Comparison of ENCODE assay signal across 9 cellular contexts in genomic region chr15:26864664-26865191, GRCh38. TPM values are rescaled to one million over a fixed set of nuclear protein-coding genes. Genes with fewer than 3 reads are reported as not detected.
A peak's percentile ranks its signal among the peaks of the same experiment; 100 is the strongest.
DNase-seq lines count a peak whose midpoint lies in the region; ATAC-seq, FAIRE-seq and TF ChIP-seq lines count a peak whose summit lies in the region.
"Had no signal": no experiment of that assay in that cellular context is flagged by ENCODE, and none has a peak within 500 bp of the region (broad histone marks: within the 10 kb centered on the region; RNA-seq: fewer than 3 reads in every experiment).

No MANE protein-coding gene starts in this region.

- no peak overlapping the region for H3K4me3 ChIP-seq in astrocyte (ENCODE audit: insufficient read depth, low read depth, low read length)
- H3K4me3 ChIP-seq in kidney epithelial cell (ENCODE audit: low read depth, low read length), result no peak overlapping the region
- H3K4me3 ChIP-seq in upper lobe of right lung, result no peak overlapping the region

- peak overlapping the region; percentile 57 for H2AFZ ChIP-seq in astrocyte (ENCODE audit: low read depth, low read length)

- peaks cover 9% of the 10 kb centered on the region for H3K27me3 ChIP-seq in astrocyte (ENCODE audit: insufficient read depth, low read length)
- peaks cover 36% of the 10 kb centered on the region for H3K27me3 ChIP-seq in kidney epithelial cell (ENCODE audit: control insufficient read depth, insufficient read depth, low read length)
- peaks cover 39% of the 10 kb centered on the region for H3K27me3 ChIP-seq in upper lobe of right lung

- peaks cover 3% of the 10 kb centered on the region for H3K9me3 Mint-ChIP-seq in astrocyte (ENCODE audit: unreplicated experiment)
- peaks cover 6% of the 10 kb centered on the region for H3K9me3 Mint-ChIP-seq in activated T-cell treated with anti-CD3 and anti-CD28 coated beads, Interleukin-2, amount 50 U/mL, for 4 hours
- H3K9me3 Mint-ChIP-seq: T-helper 1 cell treated with Interleukin-12 subunit alpha and Interleukin-12 subunit beta and Interleukin-4 antibody, amounts not matched to agents 30 μg/mL and 1 μg/mL, for 36 hours had no signal

- no peaks in the 10 kb centered on the region for H4K20me1 ChIP-seq in astrocyte (ENCODE audit: insufficient read depth, low read length)

- no peak overlapping the region for H3K27ac Mint-ChIP-seq in astrocyte (ENCODE audit: unreplicated experiment)
- H3K27ac Mint-ChIP-seq: T-helper 1 cell treated with Interleukin-12 subunit alpha and Interleukin-12 subunit beta and Interleukin-4 antibody, amounts not matched to agents 30 μg/mL and 1 μg/mL, for 36 hours had no signal

- H3K9me3 ChIP-seq in astrocyte (ENCODE audit: insufficient read depth, low read depth, low read length) (no peaks in the 10 kb centered on the region), upper lobe of right lung (no peaks in the 10 kb centered on the region)

- ATAC-seq in upper lobe of right lung, result peak; percentile 62
- no peak for ATAC-seq in HG02938 (IDR thresholded peaks at IDR 0.05; ENCODE audit: unreplicated experiment)
- no peak for ATAC-seq in HG02759 (IDR thresholded peaks at IDR 0.05; ENCODE audit: unreplicated experiment)
- ATAC-seq in activated T-cell treated with anti-CD3 and anti-CD28 coated beads, Interleukin-2, amount 50 U/mL, for 4 hours, result no peak

- H3K27ac ChIP-seq in astrocyte (ENCODE audit: low read depth, low read length) (no peak overlapping the region), upper lobe of right lung (no peak overlapping the region)

- H3K4me1 Mint-ChIP-seq in astrocyte (ENCODE audit: low read depth, unreplicated experiment), result no peaks in the 10 kb centered on the region
- H3K4me1 Mint-ChIP-seq in activated T-cell treated with anti-CD3 and anti-CD28 coated beads, Interleukin-2, amount 50 U/mL, for 4 hours (ENCODE audit: low read depth), result no peaks in the 10 kb centered on the region

- H3K4me2 ChIP-seq in astrocyte (ENCODE audit: low read length), result no peak overlapping the region

- no peaks in the 10 kb centered on the region for H3K4me1 ChIP-seq in astrocyte (ENCODE audit: insufficient read depth, low read length)
- H3K4me1 ChIP-seq in upper lobe of right lung, result no peaks in the 10 kb centered on the region

- peak; percentile 39 for DNase-seq in NCI-H1694 treated with DMSO at 0.1 percent for 48 hours (lab: John Stamatoyannopoulos, UW)
- peak; percentile 22 for DNase-seq in astrocyte (ENCODE audit: low read depth)
- no peak for DNase-seq in kidney epithelial cell (ENCODE audit: low read depth)
- DNase-seq in upper lobe of right lung, result no peak
- DNase-seq in activated T-cell treated with anti-CD3 and anti-CD28 coated beads, Interleukin-2, amount 50 U/mL, for 4 hours, result no peak

- no peak overlapping the region for H3K4me3 Mint-ChIP-seq in astrocyte (ENCODE audit: unreplicated experiment)
- no peak overlapping the region for H3K4me3 Mint-ChIP-seq in activated T-cell treated with anti-CD3 and anti-CD28 coated beads, Interleukin-2, amount 50 U/mL, for 4 hours
- H3K4me3 Mint-ChIP-seq: T-helper 1 cell treated with Interleukin-12 subunit alpha and Interleukin-12 subunit beta and Interleukin-4 antibody, amounts not matched to agents 30 μg/mL and 1 μg/mL, for 36 hours had no signal

- H3K9ac ChIP-seq in astrocyte (ENCODE audit: low read length), result no peak overlapping the region

- H3K36me3 Mint-ChIP-seq in astrocyte (ENCODE audit: low read depth, unreplicated experiment), result no peaks in the 10 kb centered on the region
- H3K36me3 Mint-ChIP-seq in activated T-cell treated with anti-CD3 and anti-CD28 coated beads, Interleukin-2, amount 50 U/mL, for 4 hours (ENCODE audit: insufficient read depth), result no peaks in the 10 kb centered on the region

- H3K36me3 ChIP-seq in astrocyte (ENCODE audit: insufficient read depth, low read length) (no peaks in the 10 kb centered on the region), kidney epithelial cell (ENCODE audit: control insufficient read depth, insufficient read depth, low read length) (no peaks in the 10 kb centered on the region), upper lobe of right lung (no peaks in the 10 kb centered on the region)

- peaks cover 15% of the 10 kb centered on the region for H3K27me3 Mint-ChIP-seq in astrocyte (ENCODE audit: low read depth, unreplicated experiment)
- peaks cover 28% of the 10 kb centered on the region for H3K27me3 Mint-ChIP-seq in activated T-cell treated with anti-CD3 and anti-CD28 coated beads, Interleukin-2, amount 50 U/mL, for 4 hours (ENCODE audit: low read depth)

- no peaks in the 10 kb centered on the region for H3K79me2 ChIP-seq in astrocyte (ENCODE audit: insufficient read depth, low read length)

- TF ChIP-seq CTCF in GM12872 (IDR thresholded peaks at IDR 0.05; ENCODE audit: insufficient read depth, low read depth, low read length), result 0 out of 3 replicates have a peak, but pooled peaks have one; percentile 14
- peak; percentile 78 for TF ChIP-seq CTCF in astrocyte (IDR thresholded peaks at IDR 0.05; ENCODE audit: insufficient read depth, low read depth, low read length)
- peak; percentile 66 for TF ChIP-seq CTCF in kidney epithelial cell (IDR thresholded peaks at IDR 0.05; ENCODE audit: insufficient read depth, low read length, poor library complexity, severe bottlenecking)
- peak; percentile 48 for TF ChIP-seq CTCF in upper lobe of right lung (IDR thresholded peaks at IDR 0.05)

- no peak for FAIRE-seq in astrocyte (lab: Jason Lieb, UNC)

- intact Hi-C loops in upper lobe of right lung (cut with DNase I), result no loop called here

RNA-seq across cellular contexts. Expression of gene GABRA5, which starts 2.1 kb away (rescaled TPM):
- 5.9 and 7.9 TPM in 2 replicates for total RNA-seq in astrocyte
- total RNA-seq in kidney epithelial cell, result 0.21 TPM in 1 of 2 replicates, not detected in the other
- not detected for total RNA-seq in upper lobe of right lung
- total RNA-seq in activated T-cell treated with anti-CD3 and anti-CD28 coated beads, Interleukin-2, amount 50 U/mL, for 4 hours, result not detected

Comparison
In these comparisons a context has a peak if more than half of its experiments do, and no peak if none do; other contexts are left out.
1. CTCF ChIP-seq: peak in every context shown above with its lines; median percentile 78 in astrocyte; 66 in kidney epithelial cell; 48 in upper lobe of right lung; 14 in GM12872.
2. DNase-seq: peak in NCI-H1694 treated with DMSO at 0.1 percent for 48 hours (single experiment) and astrocyte (single experiment); none in kidney epithelial cell (single experiment), upper lobe of right lung (single experiment) and activated T-cell treated with anti-CD3 and anti-CD28 coated beads, Interleukin-2, amount 50 U/mL, for 4 hours (single experiment).